In the genomic region with DNA sequence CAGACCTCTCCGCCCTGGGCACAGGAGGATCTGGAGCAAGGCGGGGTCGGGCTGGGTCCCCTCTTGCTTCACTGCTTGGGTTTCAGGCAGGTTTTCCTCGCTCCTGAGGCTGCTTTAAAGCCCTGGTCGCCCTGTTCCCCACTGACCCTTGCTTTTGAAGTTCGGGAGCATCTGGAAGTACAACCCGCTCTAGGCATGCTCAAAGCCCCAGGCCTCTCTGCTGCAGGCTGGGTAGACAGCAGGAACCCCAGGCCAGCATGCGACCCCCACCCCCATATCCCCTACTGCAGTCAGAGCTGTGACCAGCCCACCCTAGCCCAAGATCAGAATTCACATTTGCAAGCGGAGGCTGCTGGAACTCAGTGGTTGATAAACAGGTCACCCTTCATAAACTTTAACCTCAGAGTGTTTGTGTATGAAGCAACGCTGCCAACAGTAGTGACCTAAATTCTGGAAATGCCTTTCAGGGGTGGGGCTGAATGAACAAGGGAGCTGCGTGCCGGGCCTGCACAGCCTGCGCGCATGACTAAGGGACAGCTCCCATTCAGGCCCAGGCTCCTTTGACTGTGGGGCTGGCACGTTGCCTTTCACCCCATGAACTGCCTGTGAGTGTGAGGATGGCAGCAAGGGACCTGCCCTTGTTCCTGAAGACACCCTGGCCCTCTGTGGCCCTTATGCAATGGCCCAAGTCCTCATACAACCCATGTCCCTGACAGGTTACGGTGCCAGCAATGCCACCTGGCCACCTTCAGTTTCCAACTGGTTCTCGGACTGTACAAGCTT, we compare ENCODE assay signal across 1 cellular context.
TF ChIP-seq lines count a peak whose summit lies in the region.

No MANE protein-coding gene starts in this region.

TF ChIP-seq in GM23338, 12 proteins besides CTCF, POLR2A, EP300 and RAD21:
- TF ChIP-seq, protein P1, sequence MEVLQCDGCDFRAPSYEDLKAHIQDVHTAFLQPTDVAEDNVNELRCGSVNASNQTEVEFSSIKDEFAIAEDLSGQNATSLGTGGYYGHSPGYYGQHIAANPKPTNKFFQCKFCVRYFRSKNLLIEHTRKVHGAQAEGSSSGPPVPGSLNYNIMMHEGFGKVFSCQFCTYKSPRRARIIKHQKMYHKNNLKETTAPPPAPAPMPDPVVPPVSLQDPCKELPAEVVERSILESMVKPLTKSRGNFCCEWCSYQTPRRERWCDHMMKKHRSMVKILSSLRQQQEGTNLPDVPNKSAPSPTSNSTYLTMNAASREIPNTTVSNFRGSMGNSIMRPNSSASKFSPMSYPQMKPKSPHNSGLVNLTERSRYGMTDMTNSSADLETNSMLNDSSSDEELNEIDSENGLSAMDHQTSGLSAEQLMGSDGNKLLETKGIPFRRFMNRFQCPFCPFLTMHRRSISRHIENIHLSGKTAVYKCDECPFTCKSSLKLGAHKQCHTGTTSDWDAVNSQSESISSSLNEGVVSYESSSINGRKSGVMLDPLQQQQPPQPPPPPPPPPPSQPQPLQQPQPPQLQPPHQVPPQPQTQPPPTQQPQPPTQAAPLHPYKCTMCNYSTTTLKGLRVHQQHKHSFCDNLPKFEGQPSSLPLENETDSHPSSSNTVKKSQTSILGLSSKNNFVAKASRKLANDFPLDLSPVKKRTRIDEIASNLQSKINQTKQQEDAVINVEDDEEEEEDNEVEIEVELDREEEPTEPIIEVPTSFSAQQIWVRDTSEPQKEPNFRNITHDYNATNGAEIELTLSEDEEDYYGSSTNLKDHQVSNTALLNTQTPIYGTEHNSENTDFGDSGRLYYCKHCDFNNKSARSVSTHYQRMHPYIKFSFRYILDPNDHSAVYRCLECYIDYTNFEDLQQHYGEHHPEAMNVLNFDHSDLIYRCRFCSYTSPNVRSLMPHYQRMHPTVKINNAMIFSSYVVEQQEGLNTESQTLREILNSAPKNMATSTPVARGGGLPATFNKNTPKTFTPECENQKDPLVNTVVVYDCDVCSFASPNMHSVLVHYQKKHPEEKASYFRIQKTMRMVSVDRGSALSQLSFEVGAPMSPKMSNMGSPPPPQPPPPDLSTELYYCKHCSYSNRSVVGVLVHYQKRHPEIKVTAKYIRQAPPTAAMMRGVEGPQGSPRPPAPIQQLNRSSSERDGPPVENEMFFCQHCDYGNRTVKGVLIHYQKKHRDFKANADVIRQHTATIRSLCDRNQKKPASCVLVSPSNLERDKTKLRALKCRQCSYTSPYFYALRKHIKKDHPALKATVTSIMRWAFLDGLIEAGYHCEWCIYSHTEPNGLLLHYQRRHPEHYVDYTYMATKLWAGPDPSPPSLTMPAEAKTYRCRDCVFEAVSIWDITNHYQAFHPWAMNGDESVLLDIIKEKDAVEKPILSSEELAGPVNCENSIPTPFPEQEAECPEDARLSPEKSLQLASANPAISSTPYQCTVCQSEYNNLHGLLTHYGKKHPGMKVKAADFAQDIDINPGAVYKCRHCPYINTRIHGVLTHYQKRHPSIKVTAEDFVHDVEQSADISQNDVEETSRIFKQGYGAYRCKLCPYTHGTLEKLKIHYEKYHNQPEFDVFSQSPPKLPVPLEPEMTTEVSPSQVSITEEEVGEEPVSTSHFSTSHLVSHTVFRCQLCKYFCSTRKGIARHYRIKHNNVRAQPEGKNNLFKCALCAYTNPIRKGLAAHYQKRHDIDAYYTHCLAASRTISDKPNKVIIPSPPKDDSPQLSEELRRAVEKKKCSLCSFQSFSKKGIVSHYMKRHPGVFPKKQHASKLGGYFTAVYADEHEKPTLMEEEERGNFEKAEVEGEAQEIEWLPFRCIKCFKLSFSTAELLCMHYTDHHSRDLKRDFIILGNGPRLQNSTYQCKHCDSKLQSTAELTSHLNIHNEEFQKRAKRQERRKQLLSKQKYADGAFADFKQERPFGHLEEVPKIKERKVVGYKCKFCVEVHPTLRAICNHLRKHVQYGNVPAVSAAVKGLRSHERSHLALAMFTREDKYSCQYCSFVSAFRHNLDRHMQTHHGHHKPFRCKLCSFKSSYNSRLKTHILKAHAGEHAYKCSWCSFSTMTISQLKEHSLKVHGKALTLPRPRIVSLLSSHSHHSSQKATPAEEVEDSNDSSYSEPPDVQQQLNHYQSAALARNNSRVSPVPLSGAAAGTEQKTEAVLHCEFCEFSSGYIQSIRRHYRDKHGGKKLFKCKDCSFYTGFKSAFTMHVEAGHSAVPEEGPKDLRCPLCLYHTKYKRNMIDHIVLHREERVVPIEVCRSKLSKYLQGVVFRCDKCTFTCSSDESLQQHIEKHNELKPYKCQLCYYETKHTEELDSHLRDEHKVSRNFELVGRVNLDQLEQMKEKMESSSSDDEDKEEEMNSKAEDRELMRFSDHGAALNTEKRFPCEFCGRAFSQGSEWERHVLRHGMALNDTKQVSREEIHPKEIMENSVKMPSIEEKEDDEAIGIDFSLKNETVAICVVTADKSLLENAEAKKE (CRISPR knock-in tag; IDR thresholded peaks at IDR 0.05) = no peak
- TF ChIP-seq NANOG (IDR thresholded peaks at IDR 0.05; ENCODE audit: borderline replicate concordance) (no peak), EZH2 (IDR thresholded peaks at IDR 0.05; ENCODE audit: low read depth, unreplicated experiment) (no peak), JUNB (IDR thresholded peaks at IDR 0.05; ENCODE audit: unreplicated experiment) (no peak), ZNF114 (CRISPR knock-in tag; IDR thresholded peaks at IDR 0.05) (no peak), POLR2AphosphoS5 (IDR thresholded peaks at IDR 0.05; ENCODE audit: low read depth) (no peak), ZNF331 (CRISPR knock-in tag; IDR thresholded peaks at IDR 0.05; ENCODE audit: low read depth) (no peak), STAT1 (IDR thresholded peaks at IDR 0.05; ENCODE audit: unreplicated experiment) (no peak), EZH2phosphoT487 (IDR thresholded peaks at IDR 0.05; ENCODE audit: unreplicated experiment) (no peak), CREB1 (CRISPR knock-in tag; IDR thresholded peaks at IDR 0.05; ENCODE audit: low read depth) (no peak)
- TF ChIP-seq, protein P2, sequence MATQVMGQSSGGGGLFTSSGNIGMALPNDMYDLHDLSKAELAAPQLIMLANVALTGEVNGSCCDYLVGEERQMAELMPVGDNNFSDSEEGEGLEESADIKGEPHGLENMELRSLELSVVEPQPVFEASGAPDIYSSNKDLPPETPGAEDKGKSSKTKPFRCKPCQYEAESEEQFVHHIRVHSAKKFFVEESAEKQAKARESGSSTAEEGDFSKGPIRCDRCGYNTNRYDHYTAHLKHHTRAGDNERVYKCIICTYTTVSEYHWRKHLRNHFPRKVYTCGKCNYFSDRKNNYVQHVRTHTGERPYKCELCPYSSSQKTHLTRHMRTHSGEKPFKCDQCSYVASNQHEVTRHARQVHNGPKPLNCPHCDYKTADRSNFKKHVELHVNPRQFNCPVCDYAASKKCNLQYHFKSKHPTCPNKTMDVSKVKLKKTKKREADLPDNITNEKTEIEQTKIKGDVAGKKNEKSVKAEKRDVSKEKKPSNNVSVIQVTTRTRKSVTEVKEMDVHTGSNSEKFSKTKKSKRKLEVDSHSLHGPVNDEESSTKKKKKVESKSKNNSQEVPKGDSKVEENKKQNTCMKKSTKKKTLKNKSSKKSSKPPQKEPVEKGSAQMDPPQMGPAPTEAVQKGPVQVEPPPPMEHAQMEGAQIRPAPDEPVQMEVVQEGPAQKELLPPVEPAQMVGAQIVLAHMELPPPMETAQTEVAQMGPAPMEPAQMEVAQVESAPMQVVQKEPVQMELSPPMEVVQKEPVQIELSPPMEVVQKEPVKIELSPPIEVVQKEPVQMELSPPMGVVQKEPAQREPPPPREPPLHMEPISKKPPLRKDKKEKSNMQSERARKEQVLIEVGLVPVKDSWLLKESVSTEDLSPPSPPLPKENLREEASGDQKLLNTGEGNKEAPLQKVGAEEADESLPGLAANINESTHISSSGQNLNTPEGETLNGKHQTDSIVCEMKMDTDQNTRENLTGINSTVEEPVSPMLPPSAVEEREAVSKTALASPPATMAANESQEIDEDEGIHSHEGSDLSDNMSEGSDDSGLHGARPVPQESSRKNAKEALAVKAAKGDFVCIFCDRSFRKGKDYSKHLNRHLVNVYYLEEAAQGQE (IDR thresholded peaks at IDR 0.05; ENCODE audit: unreplicated experiment) = no peak
- TF ChIP-seq, protein P3, sequence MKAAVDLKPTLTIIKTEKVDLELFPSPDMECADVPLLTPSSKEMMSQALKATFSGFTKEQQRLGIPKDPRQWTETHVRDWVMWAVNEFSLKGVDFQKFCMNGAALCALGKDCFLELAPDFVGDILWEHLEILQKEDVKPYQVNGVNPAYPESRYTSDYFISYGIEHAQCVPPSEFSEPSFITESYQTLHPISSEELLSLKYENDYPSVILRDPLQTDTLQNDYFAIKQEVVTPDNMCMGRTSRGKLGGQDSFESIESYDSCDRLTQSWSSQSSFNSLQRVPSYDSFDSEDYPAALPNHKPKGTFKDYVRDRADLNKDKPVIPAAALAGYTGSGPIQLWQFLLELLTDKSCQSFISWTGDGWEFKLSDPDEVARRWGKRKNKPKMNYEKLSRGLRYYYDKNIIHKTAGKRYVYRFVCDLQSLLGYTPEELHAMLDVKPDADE (IDR thresholded peaks at IDR 0.05) = no peak
